Comparison of ENCODE assay signal across 1 cellular context in genomic region chr2:126658910-126659613, GRCh38.
TF ChIP-seq lines count a peak whose summit lies in the region.

No MANE protein-coding gene starts in this region.

TF ChIP-seq in K562, 482 proteins besides CTCF, POLR2A, EP300 and RAD21 (continued from another document and continues in another):
- TF ChIP-seq CEBPZ (IDR thresholded peaks at IDR 0.05; ENCODE audit: borderline replicate concordance, low read depth, low read length) (no peak), CXXC5 (CRISPR knock-in tag; IDR thresholded peaks at IDR 0.05) (peak; percentile 59), TOE1 (IDR thresholded peaks at IDR 0.05; ENCODE audit: borderline replicate concordance) (peak; percentile 60; the same call in 1 of the 2 replicates), TOE1 (CRISPR knock-in tag; IDR thresholded peaks at IDR 0.05; ENCODE audit: borderline replicate concordance, low read depth) (no peak), SOX6 (IDR thresholded peaks at IDR 0.05) (0 out of 2 replicates have a peak, but pooled peaks have one; percentile 17), FOXK2 (conservative IDR thresholded peaks at IDR 0.05 in 1 of 2, IDR thresholded peaks at IDR 0.05 in 1 of 2; ENCODE audit: low read depth in 2 of 2) (peak; percentile 24 to 63; a peak in 3 of 4 replicates), FIP1L1 (IDR thresholded peaks at IDR 0.05; ENCODE audit: low read depth, low read length, poor library complexity, severe bottlenecking) (no peak), LEF1 (IDR thresholded peaks at IDR 0.05) (0 out of 2 replicates have a peak, but pooled peaks have one; percentile 23), ZNF143 (CRISPR knock-in tag; IDR thresholded peaks at IDR 0.05) (no peak), HMG20A (CRISPR knock-in tag; conservative IDR thresholded peaks at IDR 0.05) (no peak), RAD51 (IDR thresholded peaks at IDR 0.05; ENCODE audit: borderline replicate concordance, low read depth) (peak; percentile 55), PHB2 (IDR thresholded peaks at IDR 0.05; ENCODE audit: low read depth) (no peak), TEAD2 (tag; IDR thresholded peaks at IDR 0.05) (peak; percentile 67; the same call in 1 of the 2 replicates), NR2C1 (IDR thresholded peaks at IDR 0.05) (peak; percentile 46; the same call in 1 of the 2 replicates), NR2C1 (tag; IDR thresholded peaks at IDR 0.05) (peak; percentile 77), MEIS2 (IDR thresholded peaks at IDR 0.05; ENCODE audit: partially characterized antibody) (peak; percentile 45), E2F6 (IDR thresholded peaks at IDR 0.05; ENCODE audit: borderline replicate concordance in 1 of 2, extremely low read depth in 1 of 2, insufficient read depth in 1 of 2, insufficient read length in 1 of 2, low read depth in 1 of 2, low read length in 1 of 2, poor library complexity in 1 of 2, severe bottlenecking in 1 of 2) (peak in 1 of 2 experiments; percentile 22), GTF2E2 (tag; IDR thresholded peaks at IDR 0.05) (no peak), RB1 (IDR thresholded peaks at IDR 0.05; ENCODE audit: low read depth) (no peak), L3MBTL2 (IDR thresholded peaks at IDR 0.05) (peak; percentile 47; the same call in 1 of the 2 replicates), HMG20B (CRISPR knock-in tag; IDR thresholded peaks at IDR 0.05) (no peak), ZNF589 (CRISPR knock-in tag; IDR thresholded peaks at IDR 0.05; ENCODE audit: low read depth) (0 out of 2 replicates have a peak, but pooled peaks have one; percentile 13), MYC (IDR thresholded peaks at IDR 0.05; ENCODE audit: low read depth, low read length) (peak; percentile 40; the same call in 1 of the 2 replicates), MYC (CRISPR knock-in tag; IDR thresholded peaks at IDR 0.05; ENCODE audit: borderline replicate concordance, low read depth) (no peak), GABPA (tag; conservative IDR thresholded peaks at IDR 0.05; ENCODE audit: low read depth) (peak; percentile 75), ZC3H4 (CRISPR knock-in tag; IDR thresholded peaks at IDR 0.05; ENCODE audit: borderline replicate concordance) (no peak), TEAD1 (CRISPR knock-in tag; IDR thresholded peaks at IDR 0.05) (peak in 1 of 2 experiments; percentile 71; a peak in 1 of 4 replicates), BHLHE40 (IDR thresholded peaks at IDR 0.05; ENCODE audit: low read length) (peak; percentile 95), NR2F6 (CRISPR knock-in tag; IDR thresholded peaks at IDR 0.05) (no peak), BACH1 (tag; IDR thresholded peaks at IDR 0.05) (peak; percentile 64; the same call in 1 of the 2 replicates), ZNF408 (CRISPR knock-in tag; IDR thresholded peaks at IDR 0.05; ENCODE audit: low read depth) (no peak), ETV1 (tag; conservative IDR thresholded peaks at IDR 0.05; ENCODE audit: low read depth) (peak; percentile 82), ATF1 (CRISPR knock-in tag; IDR thresholded peaks at IDR 0.05) (no peak), ATF1 (tag; IDR thresholded peaks at IDR 0.05) (peak; percentile 33; the same call in 1 of the 2 replicates), RCOR1 (IDR thresholded peaks at IDR 0.05; ENCODE audit: borderline replicate concordance in 1 of 2, low read depth in 2 of 2, low read length in 2 of 2) (0 out of 4 replicates have a peak, but pooled peaks of 1 of the 2 experiments have one; percentile 40), NELFE (IDR thresholded peaks at IDR 0.05; ENCODE audit: insufficient read depth, insufficient read length) (no peak), U2AF1 (optimal IDR thresholded peaks at IDR 0.05; ENCODE audit: low read depth, low read length) (no peak), ZNF561 (CRISPR knock-in tag; conservative IDR thresholded peaks at IDR 0.05) (no peak), ZNF184 (CRISPR knock-in tag; IDR thresholded peaks at IDR 0.05) (no peak)
- TF ChIP-seq, protein P1, sequence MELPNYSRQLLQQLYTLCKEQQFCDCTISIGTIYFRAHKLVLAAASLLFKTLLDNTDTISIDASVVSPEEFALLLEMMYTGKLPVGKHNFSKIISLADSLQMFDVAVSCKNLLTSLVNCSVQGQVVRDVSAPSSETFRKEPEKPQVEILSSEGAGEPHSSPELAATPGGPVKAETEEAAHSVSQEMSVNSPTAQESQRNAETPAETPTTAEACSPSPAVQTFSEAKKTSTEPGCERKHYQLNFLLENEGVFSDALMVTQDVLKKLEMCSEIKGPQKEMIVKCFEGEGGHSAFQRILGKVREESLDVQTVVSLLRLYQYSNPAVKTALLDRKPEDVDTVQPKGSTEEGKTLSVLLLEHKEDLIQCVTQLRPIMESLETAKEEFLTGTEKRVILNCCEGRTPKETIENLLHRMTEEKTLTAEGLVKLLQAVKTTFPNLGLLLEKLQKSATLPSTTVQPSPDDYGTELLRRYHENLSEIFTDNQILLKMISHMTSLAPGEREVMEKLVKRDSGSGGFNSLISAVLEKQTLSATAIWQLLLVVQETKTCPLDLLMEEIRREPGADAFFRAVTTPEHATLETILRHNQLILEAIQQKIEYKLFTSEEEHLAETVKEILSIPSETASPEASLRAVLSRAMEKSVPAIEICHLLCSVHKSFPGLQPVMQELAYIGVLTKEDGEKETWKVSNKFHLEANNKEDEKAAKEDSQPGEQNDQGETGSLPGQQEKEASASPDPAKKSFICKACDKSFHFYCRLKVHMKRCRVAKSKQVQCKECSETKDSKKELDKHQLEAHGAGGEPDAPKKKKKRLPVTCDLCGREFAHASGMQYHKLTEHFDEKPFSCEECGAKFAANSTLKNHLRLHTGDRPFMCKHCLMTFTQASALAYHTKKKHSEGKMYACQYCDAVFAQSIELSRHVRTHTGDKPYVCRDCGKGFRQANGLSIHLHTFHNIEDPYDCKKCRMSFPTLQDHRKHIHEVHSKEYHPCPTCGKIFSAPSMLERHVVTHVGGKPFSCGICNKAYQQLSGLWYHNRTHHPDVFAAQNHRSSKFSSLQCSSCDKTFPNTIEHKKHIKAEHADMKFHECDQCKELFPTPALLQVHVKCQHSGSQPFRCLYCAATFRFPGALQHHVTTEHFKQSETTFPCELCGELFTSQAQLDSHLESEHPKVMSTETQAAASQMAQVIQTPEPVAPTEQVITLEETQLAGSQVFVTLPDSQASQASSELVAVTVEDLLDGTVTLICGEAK (IDR thresholded peaks at IDR 0.05) = peak; percentile 51; the same call in 1 of the 2 replicates
- TF ChIP-seq, protein P1 (CRISPR knock-in tag; IDR thresholded peaks at IDR 0.05) = no peak
- TF ChIP-seq, protein P2, sequence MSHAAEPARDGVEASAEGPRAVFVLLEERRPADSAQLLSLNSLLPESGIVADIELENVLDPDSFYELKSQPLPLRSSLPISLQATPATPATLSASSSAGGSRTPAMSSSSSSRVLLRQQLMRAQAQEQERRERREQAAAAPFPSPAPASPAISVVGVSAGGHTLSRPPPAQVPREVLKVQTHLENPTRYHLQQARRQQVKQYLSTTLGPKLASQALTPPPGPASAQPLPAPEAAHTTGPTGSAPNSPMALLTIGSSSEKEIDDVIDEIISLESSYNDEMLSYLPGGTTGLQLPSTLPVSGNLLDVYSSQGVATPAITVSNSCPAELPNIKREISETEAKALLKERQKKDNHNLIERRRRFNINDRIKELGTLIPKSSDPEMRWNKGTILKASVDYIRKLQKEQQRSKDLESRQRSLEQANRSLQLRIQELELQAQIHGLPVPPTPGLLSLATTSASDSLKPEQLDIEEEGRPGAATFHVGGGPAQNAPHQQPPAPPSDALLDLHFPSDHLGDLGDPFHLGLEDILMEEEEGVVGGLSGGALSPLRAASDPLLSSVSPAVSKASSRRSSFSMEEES (CRISPR knock-in tag; IDR thresholded peaks at IDR 0.05) = peak; percentile 52; the same call in 1 of the 2 replicates
- TF ChIP-seq, protein P3, sequence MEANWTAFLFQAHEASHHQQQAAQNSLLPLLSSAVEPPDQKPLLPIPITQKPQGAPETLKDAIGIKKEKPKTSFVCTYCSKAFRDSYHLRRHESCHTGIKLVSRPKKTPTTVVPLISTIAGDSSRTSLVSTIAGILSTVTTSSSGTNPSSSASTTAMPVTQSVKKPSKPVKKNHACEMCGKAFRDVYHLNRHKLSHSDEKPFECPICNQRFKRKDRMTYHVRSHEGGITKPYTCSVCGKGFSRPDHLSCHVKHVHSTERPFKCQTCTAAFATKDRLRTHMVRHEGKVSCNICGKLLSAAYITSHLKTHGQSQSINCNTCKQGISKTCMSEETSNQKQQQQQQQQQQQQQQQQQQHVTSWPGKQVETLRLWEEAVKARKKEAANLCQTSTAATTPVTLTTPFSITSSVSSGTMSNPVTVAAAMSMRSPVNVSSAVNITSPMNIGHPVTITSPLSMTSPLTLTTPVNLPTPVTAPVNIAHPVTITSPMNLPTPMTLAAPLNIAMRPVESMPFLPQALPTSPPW (CRISPR knock-in tag; IDR thresholded peaks at IDR 0.05) = no peak
- TF ChIP-seq, protein P4, sequence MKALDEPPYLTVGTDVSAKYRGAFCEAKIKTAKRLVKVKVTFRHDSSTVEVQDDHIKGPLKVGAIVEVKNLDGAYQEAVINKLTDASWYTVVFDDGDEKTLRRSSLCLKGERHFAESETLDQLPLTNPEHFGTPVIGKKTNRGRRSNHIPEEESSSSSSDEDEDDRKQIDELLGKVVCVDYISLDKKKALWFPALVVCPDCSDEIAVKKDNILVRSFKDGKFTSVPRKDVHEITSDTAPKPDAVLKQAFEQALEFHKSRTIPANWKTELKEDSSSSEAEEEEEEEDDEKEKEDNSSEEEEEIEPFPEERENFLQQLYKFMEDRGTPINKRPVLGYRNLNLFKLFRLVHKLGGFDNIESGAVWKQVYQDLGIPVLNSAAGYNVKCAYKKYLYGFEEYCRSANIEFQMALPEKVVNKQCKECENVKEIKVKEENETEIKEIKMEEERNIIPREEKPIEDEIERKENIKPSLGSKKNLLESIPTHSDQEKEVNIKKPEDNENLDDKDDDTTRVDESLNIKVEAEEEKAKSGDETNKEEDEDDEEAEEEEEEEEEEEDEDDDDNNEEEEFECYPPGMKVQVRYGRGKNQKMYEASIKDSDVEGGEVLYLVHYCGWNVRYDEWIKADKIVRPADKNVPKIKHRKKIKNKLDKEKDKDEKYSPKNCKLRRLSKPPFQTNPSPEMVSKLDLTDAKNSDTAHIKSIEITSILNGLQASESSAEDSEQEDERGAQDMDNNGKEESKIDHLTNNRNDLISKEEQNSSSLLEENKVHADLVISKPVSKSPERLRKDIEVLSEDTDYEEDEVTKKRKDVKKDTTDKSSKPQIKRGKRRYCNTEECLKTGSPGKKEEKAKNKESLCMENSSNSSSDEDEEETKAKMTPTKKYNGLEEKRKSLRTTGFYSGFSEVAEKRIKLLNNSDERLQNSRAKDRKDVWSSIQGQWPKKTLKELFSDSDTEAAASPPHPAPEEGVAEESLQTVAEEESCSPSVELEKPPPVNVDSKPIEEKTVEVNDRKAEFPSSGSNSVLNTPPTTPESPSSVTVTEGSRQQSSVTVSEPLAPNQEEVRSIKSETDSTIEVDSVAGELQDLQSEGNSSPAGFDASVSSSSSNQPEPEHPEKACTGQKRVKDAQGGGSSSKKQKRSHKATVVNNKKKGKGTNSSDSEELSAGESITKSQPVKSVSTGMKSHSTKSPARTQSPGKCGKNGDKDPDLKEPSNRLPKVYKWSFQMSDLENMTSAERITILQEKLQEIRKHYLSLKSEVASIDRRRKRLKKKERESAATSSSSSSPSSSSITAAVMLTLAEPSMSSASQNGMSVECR (CRISPR knock-in tag; IDR thresholded peaks at IDR 0.05) = no peak
